1 cellular context compared by ENCODE assay signal in genomic region chr7:69190025-69190424, GRCh38.
A peak's percentile ranks its signal among the peaks of the same experiment; 100 is the strongest.
TF ChIP-seq lines count a peak whose summit lies in the region.

No MANE protein-coding gene starts in this region.

TF ChIP-seq in K562, 482 proteins besides CTCF, POLR2A, EP300 and RAD21 (continued from another document):
- peak; percentile 56; the same call in 1 of the 2 replicates for TF ChIP-seq ZBTB40 (IDR thresholded peaks at IDR 0.05)
- TF ChIP-seq ZBTB40 (CRISPR knock-in tag; IDR thresholded peaks at IDR 0.05), result no peak
- no peak for TF ChIP-seq BRCA1 (IDR thresholded peaks at IDR 0.05)
- no peak for TF ChIP-seq BRCA1 (CRISPR knock-in tag; IDR thresholded peaks at IDR 0.05)
